Comparison of ENCODE assay signal across 9 cellular contexts in the genomic region with DNA sequence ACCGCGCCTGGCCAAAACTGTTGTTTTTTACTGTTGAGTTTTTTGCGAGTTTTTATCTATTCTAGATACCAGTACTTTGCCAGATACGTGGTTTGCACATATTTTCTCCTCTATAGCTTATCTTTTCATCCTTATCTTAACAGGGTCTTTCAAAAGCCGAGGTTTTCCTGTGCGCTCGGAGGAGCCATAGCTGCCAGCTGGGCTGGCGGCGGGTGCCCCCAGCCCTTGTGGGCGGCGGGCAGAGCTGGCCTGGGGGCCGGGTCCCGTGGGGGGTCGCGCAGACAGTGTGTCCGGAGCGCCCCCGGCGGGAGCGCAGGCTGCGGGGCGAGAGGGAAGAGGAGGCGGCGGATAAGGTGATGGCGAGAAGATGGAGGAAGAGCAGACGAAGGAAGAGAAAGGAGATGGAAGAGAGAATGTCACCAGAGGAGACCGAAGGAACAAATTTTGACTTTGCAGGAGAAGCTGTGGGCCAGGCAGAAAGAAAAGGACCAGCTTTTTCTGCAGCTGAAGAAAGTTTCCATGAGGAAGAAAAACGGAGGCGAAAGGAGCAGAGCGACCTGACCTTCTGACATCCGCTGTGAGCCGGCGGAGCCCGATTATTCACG. TPM values are rescaled to one million over a fixed set of nuclear protein-coding genes. Genes with fewer than 3 reads are reported as not detected.
DNase-seq lines count a peak whose midpoint lies in the region; ATAC-seq and TF ChIP-seq lines count a peak whose summit lies in the region.
"Had no signal": no experiment of that assay in that cellular context is flagged by ENCODE, and none has a peak within 500 bp of the region (broad histone marks: within the 10 kb centered on the region; RNA-seq: fewer than 3 reads in every experiment).

No MANE protein-coding gene starts in this region.

- H2AFZ ChIP-seq in SK-N-SH (ENCODE audit: low read depth), result no peak overlapping the region

- TF ChIP-seq EP300 in SK-N-SH (IDR thresholded peaks at IDR 0.05; ENCODE audit: borderline replicate concordance in 1 of 2, low read depth in 1 of 2, low read length in 1 of 2), result no peak

- ATAC-seq in SK-N-SH treated with all-trans-retinoic acid at 6 μM for 48 hours (no peak), HG02759 (IDR thresholded peaks at IDR 0.05; ENCODE audit: unreplicated experiment) (peak; percentile 29), activated B cell treated with CpG ODN at 0.5 μM for 24 hours (ENCODE audit: low read depth) (peak; percentile 16)

- peak; percentile 52 for DNase-seq in SK-N-SH
- no peak for DNase-seq in activated B cell treated with CpG ODN at 0.5 μM for 24 hours
- DNase-seq in left ventricle myocardium inferior, result no peak
- peak; percentile 4 for DNase-seq in stimulated activated CD8-positive, alpha-beta memory T cell treated with anti-CD3 and anti-CD28 coated beads, Interleukin-12 subunit alpha, Interleukin-12 subunit beta, amount 100 ng/mL, for 4 hours (ENCODE audit: low read depth)
- no peak for DNase-seq in HT-29 (ENCODE audit: low spot score)
- DNase-seq in GM19240 (ENCODE audit: insufficient read length, low spot score), result no peak

- H3K9ac ChIP-seq in SK-N-SH, result no peak overlapping the region

- H3F3A ChIP-seq in SK-N-SH (replicated peaks; ENCODE audit: insufficient read depth), result no peaks in the 10 kb centered on the region

- intact Hi-C loops in activated B cell treated with CpG ODN at 0.5 μM for 24 hours (cut with micrococcal nuclease) (loop anchor here (1.0 kb wide), 2 partner anchors 11 to 34 kb away; partner anchors contain the start of genes EIF4A2 and RFC4), left ventricle myocardium inferior (cut with micrococcal nuclease) (no loop called here)

- no peaks in the 10 kb centered on the region for H3K9me3 Mint-ChIP-seq in activated B cell treated with CpG ODN at 0.5 μM for 24 hours

- H3K4me3 Mint-ChIP-seq in activated B cell treated with CpG ODN at 0.5 μM for 24 hours, result peak overlapping the region; percentile 96

- H3K4me3 ChIP-seq in SK-N-SH (ENCODE audit: low read depth in 2 of 2, low read length in 1 of 2) (no peak overlapping the region), left ventricle myocardium inferior (peak overlapping the region; percentile 69)

- TF ChIP-seq RAD21 in SK-N-SH (IDR thresholded peaks at IDR 0.05; ENCODE audit: low read length), result no peak

- peaks cover 3% of the 10 kb centered on the region for H3K36me3 Mint-ChIP-seq in activated B cell treated with CpG ODN at 0.5 μM for 24 hours (ENCODE audit: low read depth)

- CTCF ChIA-PET in SK-N-SH (lab: Yijun Ruan, JAX) (interaction anchor here (1.4 to 1.5 kb wide), 2 partner anchors 49 to 158 kb away, joined by 4 to 6 read pairs; no protein-coding TSS in a partner anchor), activated B cell treated with CpG ODN at 0.5 μM for 24 hours (lab: Charles Lee) (interaction anchor here (0.9 to 2.1 kb wide), 3 partner anchors 11 to 155 kb away, joined by 3 to 8 read pairs (median 7); partner anchors contain the start of gene EIF4A2)

- H3K4me2 ChIP-seq in SK-N-SH, result no peak overlapping the region

- H4K20me1 ChIP-seq in SK-N-SH (ENCODE audit: insufficient read depth), result no peaks in the 10 kb centered on the region

- H3K9me2 ChIP-seq in SK-N-SH, result no peaks in the 10 kb centered on the region

- H3K27ac ChIP-seq in SK-N-SH (ENCODE audit: low read depth in 2 of 2, low read length in 1 of 2) (no peak overlapping the region), left ventricle myocardium inferior (replicated peaks) (peak overlapping the region; percentile 57)
- H3K27ac ChIP-seq: C4-2B had no signal

- H3K4me1 ChIP-seq in SK-N-SH (ENCODE audit: control insufficient read depth in 1 of 2, insufficient read depth in 2 of 2, low read depth in 1 of 2, low read length in 1 of 2) (no peaks in the 10 kb centered on the region), left ventricle myocardium inferior (peaks cover 13% of the 10 kb centered on the region)

- H3K9me3 ChIP-seq in SK-N-SH, result no peaks in the 10 kb centered on the region
- H3K9me3 ChIP-seq in left ventricle myocardium inferior (replicated peaks), result no peaks in the 10 kb centered on the region

- TF ChIP-seq CTCF in SK-N-SH (IDR thresholded peaks at IDR 0.05) (no peak), activated B cell treated with CpG ODN at 0.5 μM for 24 hours (IDR thresholded peaks at IDR 0.05) (no peak), left ventricle myocardium inferior (IDR thresholded peaks at IDR 0.05; ENCODE audit: borderline replicate concordance) (no peak)

- H3K27ac Mint-ChIP-seq in activated B cell treated with CpG ODN at 0.5 μM for 24 hours, result peak overlapping the region; percentile 96

- no peaks in the 10 kb centered on the region for H3K27me3 Mint-ChIP-seq in activated B cell treated with CpG ODN at 0.5 μM for 24 hours

- H3K36me3 ChIP-seq in SK-N-SH (replicated peaks in 1 of 2; ENCODE audit: control insufficient read depth in 1 of 2, insufficient read depth in 2 of 2, low read length in 1 of 2) (no peaks in the 10 kb centered on the region), left ventricle myocardium inferior (no peaks in the 10 kb centered on the region)

- 63% methylated on average over 35 of the region's 35 CpGs for WGBS in SK-N-SH (ENCODE audit: low lambda C conversion rate)

- peaks cover 6% of the 10 kb centered on the region; the same call in 1 of the 2 replicates for H3K27me3 ChIP-seq in SK-N-SH (ENCODE audit: insufficient read depth)
- no peaks in the 10 kb centered on the region for H3K27me3 ChIP-seq in left ventricle myocardium inferior (ENCODE audit: low read depth)

- H3K79me2 ChIP-seq in SK-N-SH (ENCODE audit: insufficient read depth), result no peaks in the 10 kb centered on the region

- POLR2A ChIA-PET in SK-N-SH (lab: Yijun Ruan, JAX), result interaction anchor here (3.4 kb wide), 1 partner anchor 11 kb away, joined by 19 read pairs; the partner anchor contains the start of gene EIF4A2
- POLR2A ChIA-PET in activated B cell treated with CpG ODN at 0.5 μM for 24 hours (lab: Charles Lee), result interaction anchor here (0.6 to 5.2 kb wide), 18 partner anchors 11 to 835 kb away, joined by 3 to 258 read pairs (median 4); partner anchors contain the start of genes DNAJB11, EIF4A2, RPL39L and TBCCD1

- H3K4me1 Mint-ChIP-seq in activated B cell treated with CpG ODN at 0.5 μM for 24 hours, result peaks cover 23% of the 10 kb centered on the region

TF ChIP-seq in SK-N-SH, 30 proteins besides CTCF, POLR2A, EP300 and RAD21:
- TF ChIP-seq SIN3A (IDR thresholded peaks at IDR 0.05; ENCODE audit: borderline replicate concordance, low read depth, low read length), result no peak
- TF ChIP-seq RXRA (IDR thresholded peaks at IDR 0.05; ENCODE audit: borderline replicate concordance, low read depth), result no peak
- no peak for TF ChIP-seq TAF1 (IDR thresholded peaks at IDR 0.05; ENCODE audit: borderline replicate concordance, low read depth, low read length)
- TF ChIP-seq RFX5 (IDR thresholded peaks at IDR 0.05; ENCODE audit: low read length), result no peak
- no peak for TF ChIP-seq MAX (IDR thresholded peaks at IDR 0.05; ENCODE audit: low read depth)

TF ChIP-seq in SK-N-SH treated with all-trans-retinoic acid at 6 μM for 48 hours, 23 proteins besides CTCF, POLR2A, EP300 and RAD21 (continues in another document):
- TF ChIP-seq POU6F1 (CRISPR knock-in tag; IDR thresholded peaks at IDR 0.05; ENCODE audit: borderline replicate concordance, low read depth), result no peak
- TF ChIP-seq SNAI2 (CRISPR knock-in tag; IDR thresholded peaks at IDR 0.05), result no peak
- TF ChIP-seq PPARA (CRISPR knock-in tag; IDR thresholded peaks at IDR 0.05; ENCODE audit: borderline replicate concordance), result no peak
- TF ChIP-seq ARNTL (CRISPR knock-in tag; IDR thresholded peaks at IDR 0.05; ENCODE audit: borderline replicate concordance, low read depth), result no peak

RNA-seq across cellular contexts. Expression of gene EIF4A2, which starts 11.0 kb away (rescaled TPM):
- polyA plus RNA-seq in SK-N-SH (2012; rRNA removed), result 270 and 410 TPM in 2 replicates
- polyA plus RNA-seq in SK-N-SH (2012; cell fraction: cytosol; rRNA removed), result 377 and 483 TPM in 2 replicates
- 226 and 617 TPM in 2 replicates for polyA plus RNA-seq in SK-N-SH (2012; cell fraction: nucleus; rRNA removed)
- total RNA-seq in activated B cell treated with CpG ODN at 0.5 μM for 24 hours (533 and 574 TPM in 2 replicates), left ventricle myocardium inferior (468 TPM)
- 189 and 213 TPM in 2 replicates for total RNA-seq in HT-29 (2014; rRNA removed; shearing (Covaris generic))

RNA-seq across cellular contexts. Expression of gene RFC4, which starts 33.9 kb away (rescaled TPM):
- polyA plus RNA-seq in SK-N-SH (2012; rRNA removed), result 10.7 and 13.1 TPM in 2 replicates
- polyA plus RNA-seq in SK-N-SH (2012; cell fraction: cytosol; rRNA removed), result 16.7 and 19.9 TPM in 2 replicates
- polyA plus RNA-seq in SK-N-SH (2012; cell fraction: nucleus; rRNA removed), result 15.7 and 19.7 TPM in 2 replicates
- total RNA-seq in activated B cell treated with CpG ODN at 0.5 μM for 24 hours (28.8 and 29.9 TPM in 2 replicates), left ventricle myocardium inferior (9.6 TPM)
- 23.6 and 38.0 TPM in 2 replicates for total RNA-seq in HT-29 (2014; rRNA removed; shearing (Covaris generic))

RNA-seq across cellular contexts. Expression of gene KNG1, which starts 55.2 kb away (rescaled TPM):
- not detected in 2 replicates for polyA plus RNA-seq in SK-N-SH (2012; rRNA removed)
- polyA plus RNA-seq in SK-N-SH (2012; cell fraction: cytosol; rRNA removed), result not detected in 2 replicates
- polyA plus RNA-seq in SK-N-SH (2012; cell fraction: nucleus; rRNA removed), result not detected in 2 replicates
- total RNA-seq in activated B cell treated with CpG ODN at 0.5 μM for 24 hours (not detected in 2 replicates), left ventricle myocardium inferior (0.14 TPM)
- total RNA-seq in HT-29 (2014; rRNA removed; shearing (Covaris generic)), result not detected in 2 replicates

Comparison
In these comparisons a context has a peak if more than half of its experiments do, and no peak if none do; other contexts are left out.
1. DNase-seq: peak in SK-N-SH (single experiment) and stimulated activated CD8-positive, alpha-beta memory T cell treated with anti-CD3 and anti-CD28 coated beads, Interleukin-12 subunit alpha, Interleukin-12 subunit beta, amount 100 ng/mL, for 4 hours (single experiment); none in activated B cell treated with CpG ODN at 0.5 μM for 24 hours (single experiment), left ventricle myocardium inferior (single experiment), HT-29 (single experiment) and GM19240 (single experiment).